ENCODE assay signal across 20 cellular contexts in genomic region chr20:8272758-8273157, GRCh38.
DNase-seq lines count a peak whose midpoint lies in the region; ATAC-seq and TF ChIP-seq lines count a peak whose summit lies in the region.
"Had no signal": no experiment of that assay in that cellular context is flagged by ENCODE, and none has a peak within 500 bp of the region (broad histone marks: within the 10 kb centered on the region; RNA-seq: fewer than 3 reads in every experiment).

No MANE protein-coding gene starts in this region.

- ATAC-seq in stimulated activated naive B cell treated with anti-CD40 and anti-IgM and Interleukin-4, amounts not matched to agents 10 μg/mL and 1 μg/mL and 100 μg/mL, for 72 hours (replicated peaks): peak; percentile 25 to 33
- ATAC-seq in GM18517 (IDR thresholded peaks at IDR 0.05; ENCODE audit: unreplicated experiment): no peak
- ATAC-seq in activated naive CD8-positive, alpha-beta T cell treated with anti-CD3 and anti-CD28 coated beads, Interleukin-2, amount 50 U/mL, for 24 hours: no peak
- ATAC-seq: GM23338, HCT116, HepG2, PC-3 had no signal

- peaks cover 0 to 2% of the 10 kb centered on the region in 2 donors for H3K36me3 Mint-ChIP-seq in stimulated activated naive B cell treated with anti-CD40 and anti-IgM and Interleukin-4, amounts not matched to agents 10 μg/mL and 1 μg/mL and 100 μg/mL, for 72 hours
- no peaks in the 10 kb centered on the region for H3K36me3 Mint-ChIP-seq in activated naive CD8-positive, alpha-beta T cell treated with anti-CD3 and anti-CD28 coated beads, Interleukin-2, amount 50 U/mL, for 24 hours (ENCODE audit: low read depth)
- H3K36me3 Mint-ChIP-seq: CD4-positive, alpha-beta memory T cell had no signal

- H3K4me1 ChIP-seq in Loucy (ENCODE audit: insufficient read depth, low read length, poor library complexity, severe bottlenecking): peaks cover 55% of the 10 kb centered on the region
- H3K4me1 ChIP-seq: SJSA1 had no signal

- H3K27me3 ChIP-seq in Loucy (ENCODE audit: insufficient read depth, low read length, poor library complexity, severe bottlenecking): no peaks in the 10 kb centered on the region
- H3K27me3 ChIP-seq: SJSA1 had no signal

- peak; percentile 85 for DNase-seq in CD1c-positive myeloid dendritic cell (ENCODE audit: extremely low spot score)
- peak; percentile 69 for DNase-seq in NOMO-1 treated with DMSO at 0.1 percent for 48 hours (lab: John Stamatoyannopoulos, UW; ENCODE audit: unreplicated experiment)
- DNase-seq in stimulated activated naive B cell treated with anti-CD40 and anti-IgM and Interleukin-4, amounts not matched to agents 10 μg/mL and 1 μg/mL and 100 μg/mL, for 72 hours: no peak
- DNase-seq in DMS79 (lab: John Stamatoyannopoulos, UW): no peak
- no peak for DNase-seq in activated naive CD8-positive, alpha-beta T cell treated with anti-CD3 and anti-CD28 coated beads, Interleukin-2, amount 50 U/mL, for 24 hours
- DNase-seq: Calu3; CD4-positive, alpha-beta memory T cell; MM.1S; NCI-H1436 treated with DMSO at 0.1 percent for 48 hours; NCI-H2081; NCI-H510A; PC-3; T-helper 2 cell had no signal

- H3K4me3 ChIP-seq in Loucy (ENCODE audit: low read length, poor library complexity, severe bottlenecking): peak overlapping the region; percentile 32
- H3K4me3 ChIP-seq: GM23338, SJSA1 had no signal

- H3K9ac ChIP-seq in Loucy (ENCODE audit: low read depth, low read length, poor library complexity, severe bottlenecking): no peak overlapping the region
- H3K9ac ChIP-seq: KMS-11 had no signal

- TF ChIP-seq CTCF in Loucy (conservative IDR thresholded peaks at IDR 0.05; ENCODE audit: low read length): no peak

- H3K27ac Mint-ChIP-seq in stimulated activated naive B cell treated with anti-CD40 and anti-IgM and Interleukin-4, amounts not matched to agents 10 μg/mL and 1 μg/mL and 100 μg/mL, for 72 hours: peak overlapping the region; percentile 43
- no peak overlapping the region for H3K27ac Mint-ChIP-seq in activated naive CD8-positive, alpha-beta T cell treated with anti-CD3 and anti-CD28 coated beads, Interleukin-2, amount 50 U/mL, for 24 hours
- H3K27ac Mint-ChIP-seq: CD4-positive, alpha-beta memory T cell; GM23338 had no signal

- no peaks in the 10 kb centered on the region for H3K36me3 ChIP-seq in Loucy (ENCODE audit: insufficient read depth, low read length)
- H3K36me3 ChIP-seq: SJSA1 had no signal

- no peak overlapping the region for H2AFZ ChIP-seq in Loucy (ENCODE audit: low read length)
- H2AFZ ChIP-seq: GM23338 had no signal

- H3K9me2 ChIP-seq in Loucy (replicated peaks; ENCODE audit: low read depth, low read length): no peaks in the 10 kb centered on the region

- peaks cover 19 to 47% of the 10 kb centered on the region in 2 donors for H3K4me1 Mint-ChIP-seq in stimulated activated naive B cell treated with anti-CD40 and anti-IgM and Interleukin-4, amounts not matched to agents 10 μg/mL and 1 μg/mL and 100 μg/mL, for 72 hours
- peaks cover 45% of the 10 kb centered on the region for H3K4me1 Mint-ChIP-seq in activated naive CD8-positive, alpha-beta T cell treated with anti-CD3 and anti-CD28 coated beads, Interleukin-2, amount 50 U/mL, for 24 hours

- peaks cover 50% of the 10 kb centered on the region for H3K79me2 ChIP-seq in Loucy (ENCODE audit: insufficient read depth, low read length)

- peak overlapping the region; percentile 57 for H3K4me2 ChIP-seq in Loucy (ENCODE audit: low read depth, low read length, poor library complexity, severe bottlenecking)
- H3K4me2 ChIP-seq: GM23338, KMS-11 had no signal

- H4K20me1 ChIP-seq in Loucy (ENCODE audit: insufficient read depth, low read length, poor library complexity, severe bottlenecking): no peaks in the 10 kb centered on the region

- peaks cover 0 to 8% of the 10 kb centered on the region in 2 donors for H3K27me3 Mint-ChIP-seq in stimulated activated naive B cell treated with anti-CD40 and anti-IgM and Interleukin-4, amounts not matched to agents 10 μg/mL and 1 μg/mL and 100 μg/mL, for 72 hours
- H3K27me3 Mint-ChIP-seq in activated naive CD8-positive, alpha-beta T cell treated with anti-CD3 and anti-CD28 coated beads, Interleukin-2, amount 50 U/mL, for 24 hours: peaks cover 10% of the 10 kb centered on the region

- peaks cover 0 to 2% of the 10 kb centered on the region in 2 donors for H3K9me3 Mint-ChIP-seq in stimulated activated naive B cell treated with anti-CD40 and anti-IgM and Interleukin-4, amounts not matched to agents 10 μg/mL and 1 μg/mL and 100 μg/mL, for 72 hours
- H3K9me3 Mint-ChIP-seq in activated naive CD8-positive, alpha-beta T cell treated with anti-CD3 and anti-CD28 coated beads, Interleukin-2, amount 50 U/mL, for 24 hours: no peaks in the 10 kb centered on the region
- H3K9me3 Mint-ChIP-seq: GM23338 had no signal

- H3K9me3 ChIP-seq in Loucy (ENCODE audit: insufficient read depth, low read depth, low read length): no peaks in the 10 kb centered on the region
- H3K9me3 ChIP-seq: SJSA1 had no signal

- peaks cover 6% of the 10 kb centered on the region; the same call in 1 of the 2 replicates for H3F3A ChIP-seq in Loucy (ENCODE audit: low read depth)

- no peak overlapping the region for H3K4me3 Mint-ChIP-seq in stimulated activated naive B cell treated with anti-CD40 and anti-IgM and Interleukin-4, amounts not matched to agents 10 μg/mL and 1 μg/mL and 100 μg/mL, for 72 hours
- no peak overlapping the region for H3K4me3 Mint-ChIP-seq in activated naive CD8-positive, alpha-beta T cell treated with anti-CD3 and anti-CD28 coated beads, Interleukin-2, amount 50 U/mL, for 24 hours
- H3K4me3 Mint-ChIP-seq: CD4-positive, alpha-beta memory T cell; GM23338 had no signal

Comparison
In these comparisons a context has a peak if more than half of its experiments do, and no peak if none do; other contexts are left out.
1. DNase-seq: peak in CD1c-positive myeloid dendritic cell (single experiment) and NOMO-1 treated with DMSO at 0.1 percent for 48 hours (single experiment); none in stimulated activated naive B cell treated with anti-CD40 and anti-IgM and Interleukin-4, amounts not matched to agents 10 μg/mL and 1 μg/mL and 100 μg/mL, for 72 hours (single experiment), DMS79 (single experiment) and activated naive CD8-positive, alpha-beta T cell treated with anti-CD3 and anti-CD28 coated beads, Interleukin-2, amount 50 U/mL, for 24 hours (single experiment).
2. ATAC-seq: peak in stimulated activated naive B cell treated with anti-CD40 and anti-IgM and Interleukin-4, amounts not matched to agents 10 μg/mL and 1 μg/mL and 100 μg/mL, for 72 hours (2 of 2); none in GM18517 (single experiment) and activated naive CD8-positive, alpha-beta T cell treated with anti-CD3 and anti-CD28 coated beads, Interleukin-2, amount 50 U/mL, for 24 hours (single experiment).